17 cellular contexts compared by ENCODE assay signal in genomic region chr2:16069933-16070647, GRCh38.
DNase-seq lines count a peak whose midpoint lies in the region; ATAC-seq and TF ChIP-seq lines count a peak whose summit lies in the region.
"Had no signal": no experiment of that assay in that cellular context is flagged by ENCODE, and none has a peak within 500 bp of the region (broad histone marks: within the 10 kb centered on the region; RNA-seq: fewer than 3 reads in every experiment).

No MANE protein-coding gene starts in this region.

- H3K9me3 ChIP-seq in adrenal gland (replicated peaks in 1 of 3) (no peaks in the 10 kb centered on the region), upper lobe of right lung (no peaks in the 10 kb centered on the region)
- H3K9me3 ChIP-seq: mucosa of descending colon had no signal

- H3K4me1 ChIP-seq in adrenal gland (replicated peaks in 1 of 2) (peaks cover 5 to 9% of the 10 kb centered on the region in 2 donors), upper lobe of right lung (no peaks in the 10 kb centered on the region)

- intact Hi-C loops in adrenal gland (cut with DNase I) (no loop called here), posterior cingulate gyrus (cut with DNase I) (loop anchor here (1.0 kb wide), 1 partner anchor 128 kb away; no protein-coding TSS in a partner anchor), upper lobe of right lung (cut with DNase I) (no loop called here)

- TF ChIP-seq POLR2A in adrenal gland (IDR thresholded peaks at IDR 0.05) = no peak

- H3K4me3 ChIP-seq in adrenal gland (peak overlapping the region in 1 of 4 donors; percentile 21), upper lobe of right lung (no peak overlapping the region)
- H3K4me3 ChIP-seq: cardiac muscle cell, mucosa of descending colon had no signal

- no peak for ATAC-seq in GM21526 (IDR thresholded peaks at IDR 0.05; ENCODE audit: low FRiP score, unreplicated experiment)
- ATAC-seq in upper lobe of right lung = no peak
- no peak for ATAC-seq in GM18873 (IDR thresholded peaks at IDR 0.05; ENCODE audit: low FRiP score, unreplicated experiment)
- ATAC-seq: activated CD8-positive, alpha-beta T cell treated with anti-CD3 and anti-CD28 coated beads for 36 hours; mucosa of descending colon had no signal

- H3K27ac ChIP-seq in adrenal gland (peak overlapping the region in 4 of 5 donors; percentile 14 to 75 (median 42)), upper lobe of right lung (no peak overlapping the region)
- H3K27ac ChIP-seq: cardiac muscle cell, epithelial cell of prostate, RWPE1 had no signal

- no peak for TF ChIP-seq CTCF in adrenal gland (IDR thresholded peaks at IDR 0.05)
- TF ChIP-seq CTCF in upper lobe of right lung (IDR thresholded peaks at IDR 0.05) = no peak

- WGBS in adrenal gland, 4 donors = 51 to 67% (median 60%) methylated on average over 10 to 19 of the region's 19 CpGs

- DNase-seq in ELF-1 (ENCODE audit: low read depth, low spot score) (peak; percentile 83), adrenal gland (peak in 3 of 7 donors; percentile 16 to 18 (median 16)), hypothalamus (lab: John Stamatoyannopoulos, UW) (peak in 49 of 51 donors; percentile 22 to 98 (median 77)), posterior cingulate gyrus (peak; percentile 75 to 98 (median 86)), mucosa of gallbladder (ENCODE audit: low spot score) (no peak), upper lobe of right lung (no peak)
- DNase-seq: activated CD8-positive, alpha-beta T cell treated with anti-CD3 and anti-CD28 coated beads for 36 hours; activated effector memory CD4-positive, alpha-beta T cell treated with Interleukin-2 at 50 U/mL for 16 hours; GDM1; mucosa of descending colon; NCI-H1436; NCI-H524 had no signal

- H3K36me3 ChIP-seq in adrenal gland (replicated peaks in 1 of 2) (no peaks in the 10 kb centered on the region), upper lobe of right lung (no peaks in the 10 kb centered on the region)
- H3K36me3 ChIP-seq: cardiac muscle cell had no signal

- H3K27me3 ChIP-seq in adrenal gland = no peaks in the 10 kb centered on the region
- H3K27me3 ChIP-seq in upper lobe of right lung = no peaks in the 10 kb centered on the region
- H3K27me3 ChIP-seq: cardiac muscle cell had no signal

Comparison
In these comparisons a context has a peak if more than half of its experiments do, and no peak if none do; other contexts are left out.
1. DNase-seq: peak in ELF-1 (single experiment), hypothalamus (49 of 51) and posterior cingulate gyrus (10 of 10); none in mucosa of gallbladder (single experiment) and upper lobe of right lung (single experiment).